Comparison of ENCODE assay signal across 8 cellular contexts in the genomic region with DNA sequence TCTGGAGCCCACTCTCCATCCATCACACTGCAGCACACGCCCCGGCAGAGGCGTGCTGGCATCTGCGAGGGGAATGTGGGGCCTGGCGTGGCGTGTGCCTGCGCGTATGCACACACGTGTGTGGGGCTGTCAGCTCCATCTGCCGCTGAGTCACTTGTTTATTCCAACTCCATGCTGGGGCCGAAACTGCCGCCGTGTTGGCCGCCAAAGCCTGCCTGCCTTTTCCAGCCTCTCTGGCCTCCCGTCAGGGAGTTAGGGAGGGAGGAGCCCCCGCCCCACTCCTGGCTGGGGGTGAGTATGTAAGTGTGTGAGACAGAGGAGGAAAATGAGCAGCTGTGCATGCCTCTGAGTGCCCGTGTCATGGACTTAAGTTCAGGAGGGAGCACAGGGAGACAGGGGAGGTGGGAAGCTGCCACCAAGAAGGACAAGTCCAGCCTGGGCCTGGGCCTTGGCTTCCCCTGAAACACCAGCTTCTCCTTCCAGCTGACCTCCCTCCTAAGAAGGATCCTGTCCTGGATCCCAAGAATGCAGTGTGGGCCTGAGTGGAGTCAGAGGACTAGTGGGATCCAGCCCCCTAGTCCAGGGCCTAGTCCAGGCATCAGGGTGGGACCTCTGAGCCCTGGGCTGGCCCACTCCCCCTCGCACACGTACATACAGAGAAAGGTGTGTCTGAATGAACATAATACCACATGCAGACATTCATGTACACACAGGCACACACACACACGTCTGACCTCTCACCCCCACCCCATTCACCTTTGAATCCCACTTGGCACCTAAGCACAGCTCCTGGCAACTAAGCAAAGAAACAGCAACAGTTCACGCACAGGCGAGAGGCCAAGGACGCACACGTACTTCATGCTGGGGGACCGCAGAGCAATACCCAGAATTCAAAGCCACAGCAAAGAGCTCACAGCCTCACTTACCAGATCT. TPM values are rescaled to one million over a fixed set of nuclear protein-coding genes. Genes with fewer than 3 reads are reported as not detected.
DNase-seq lines count a peak whose midpoint lies in the region; ATAC-seq and TF ChIP-seq lines count a peak whose summit lies in the region.

No MANE protein-coding gene starts in this region.

- H3K9me3 Mint-ChIP-seq in endothelial cell (ENCODE audit: unreplicated experiment): no peaks in the 10 kb centered on the region

- H3K36me3 ChIP-seq in BJ (ENCODE audit: control insufficient read depth, insufficient read depth, low read length) (peaks cover 68% of the 10 kb centered on the region), Peyer's patch (peaks cover 0 to 98% (median 0%) of the 10 kb centered on the region in 3 donors)

- TF ChIP-seq CTCF in BJ (IDR thresholded peaks at IDR 0.05; ENCODE audit: insufficient read depth, low read depth, low read length) (no peak), Peyer's patch (IDR thresholded peaks at IDR 0.05) (no peak), endothelial cell (IDR thresholded peaks at IDR 0.05; ENCODE audit: unreplicated experiment) (no peak)

- H3K27me3 Mint-ChIP-seq in endothelial cell (ENCODE audit: unreplicated experiment): peaks cover 6% of the 10 kb centered on the region

- no peak overlapping the region for H3K27ac Mint-ChIP-seq in endothelial cell (ENCODE audit: unreplicated experiment)

- peaks cover 0 to 42% (median 2%) of the 10 kb centered on the region in 4 donors for H3K4me1 ChIP-seq in Peyer's patch

- no peak for TF ChIP-seq POLR2A in Peyer's patch (IDR thresholded peaks at IDR 0.05)

- POLR2A ChIA-PET in BJ (lab: Charles Lee): interaction anchor here (0.7 to 1.7 kb wide), 2 partner anchors 25 to 104 kb away, joined by 3 read pairs; a partner anchor contains a TSS

- H3K4me1 Mint-ChIP-seq in endothelial cell (ENCODE audit: unreplicated experiment): peaks cover 7% of the 10 kb centered on the region

- peak overlapping the region; percentile 23 to 81 (median 63) for H3K27ac ChIP-seq in Peyer's patch

- CTCF ChIA-PET in BJ (lab: Yijun Ruan, JAX): interaction anchor here (0.9 to 1.8 kb wide), 4 partner anchors 10 to 25 kb away, joined by 3 read pairs; no protein-coding TSS in a partner anchor

- ATAC-seq in Right ventricle myocardium superior (ENCODE audit: poor library complexity): peak; percentile 66
- ATAC-seq in HG03571 (IDR thresholded peaks at IDR 0.05; ENCODE audit: unreplicated experiment): no peak
- no peak for ATAC-seq in GM21576 (IDR thresholded peaks at IDR 0.05; ENCODE audit: unreplicated experiment)

- peaks cover 62% of the 10 kb centered on the region for H3K36me3 Mint-ChIP-seq in endothelial cell (ENCODE audit: low read depth, unreplicated experiment)

- no peaks in the 10 kb centered on the region for H3K9me3 ChIP-seq in Peyer's patch

- intact Hi-C loops in Right ventricle myocardium superior (cut with DNase I) (loop anchor here (10.0 kb wide), 1 partner anchor 119 kb away; a partner anchor contains a TSS), posterior cingulate gyrus (cut with DNase I) (no loop called here)

- H3K4me3 ChIP-seq in BJ (ENCODE audit: low read depth, low read length): no peak overlapping the region
- no peak overlapping the region for H3K4me3 ChIP-seq in Peyer's patch

- H3K27me3 ChIP-seq in BJ (ENCODE audit: control insufficient read depth, insufficient read depth, low read length) (no peaks in the 10 kb centered on the region), Peyer's patch (no peaks in the 10 kb centered on the region)

- DNase-seq in BJ (ENCODE audit: low read depth) (peak; percentile 73), Peyer's patch (peak in 1 of 3 donors; percentile 79), Right ventricle myocardium superior (peak; percentile 88), posterior cingulate gyrus (peak; percentile 77 to 98 (median 86)), endothelial cell (ENCODE audit: low spot score) (no peak), NCI-H1105 (lab: John Stamatoyannopoulos, UW) (no peak)

- no peak overlapping the region for H3K4me3 Mint-ChIP-seq in endothelial cell (ENCODE audit: unreplicated experiment)

RNA-seq across cellular contexts. Expression of a gene that starts 24.7 kb away (rescaled TPM):
- 11.7 and 15.1 TPM in 2 replicates for polyA plus RNA-seq in BJ (2011; rRNA removed)
- 16.7 and 23.6 TPM in 2 replicates for polyA minus RNA-seq in BJ (2011; rRNA and poly(A)+ RNA removed)
- total RNA-seq in Peyer's patch: 10 to 100 TPM; 46.8 to 97.4 (median 64.1) TPM
- total RNA-seq in Right ventricle myocardium superior: 96.6 TPM
- 45.2 TPM for total RNA-seq in endothelial cell (ENCODE audit: unreplicated experiment)

Comparison
In these comparisons a context has a peak if more than half of its experiments do, and no peak if none do; other contexts are left out.
1. DNase-seq: peak in BJ (single experiment), Right ventricle myocardium superior (single experiment) and posterior cingulate gyrus (10 of 10); none in endothelial cell (single experiment) and NCI-H1105 (single experiment).